In the genomic region with DNA sequence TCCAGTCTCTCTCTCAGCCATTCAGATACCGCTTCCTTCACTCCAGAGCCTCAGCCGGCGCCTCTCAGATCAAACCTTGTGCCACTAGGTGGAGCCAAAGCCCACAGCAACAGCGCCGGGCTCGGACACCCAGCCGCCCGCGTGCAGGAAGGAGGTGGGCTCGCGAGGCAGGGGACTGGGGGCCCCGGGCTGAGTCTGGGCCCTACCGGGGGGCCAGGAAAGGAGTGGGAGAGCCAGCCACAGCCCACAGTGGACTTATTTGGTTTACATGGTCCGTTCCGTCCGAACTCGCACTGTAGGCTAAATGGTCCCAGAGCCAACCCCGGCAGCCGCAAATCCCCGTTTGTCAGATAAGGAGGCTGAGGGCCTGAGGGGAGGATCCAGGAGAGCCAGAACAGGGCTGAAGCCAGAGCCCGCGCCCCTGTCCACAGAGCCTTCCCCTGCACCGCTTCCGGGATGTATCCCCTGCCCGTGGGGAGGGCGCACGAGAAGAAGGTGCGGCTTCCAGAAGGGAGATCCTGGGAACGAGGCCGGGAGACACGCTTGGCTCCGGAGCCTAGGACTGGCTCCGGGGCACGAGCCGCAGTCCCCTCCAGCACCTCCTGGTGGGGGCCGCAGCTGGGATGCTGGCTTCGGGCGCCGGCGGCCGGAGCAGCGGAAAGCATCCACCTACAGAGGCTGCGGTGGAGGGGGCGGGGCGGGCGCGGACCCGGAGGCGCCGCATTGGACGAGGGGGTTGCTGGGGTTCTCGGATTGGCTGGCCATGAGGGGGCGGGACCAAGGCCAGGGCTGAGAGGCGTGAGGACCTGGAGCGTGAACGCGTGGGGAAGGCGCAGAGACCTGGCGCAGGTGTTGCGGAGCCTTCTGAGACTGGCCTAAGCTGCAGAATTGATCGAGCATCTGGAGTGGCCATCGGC, we compare ENCODE assay signal across 8 cellular contexts. TPM values are rescaled to one million over a fixed set of nuclear protein-coding genes. Genes with fewer than 3 reads are reported as not detected.
DNase-seq lines count a peak whose midpoint lies in the region; ATAC-seq and TF ChIP-seq lines count a peak whose summit lies in the region.

No MANE protein-coding gene starts in this region.

- intact Hi-C loops in activated CD4-positive, alpha-beta T cell treated with anti-CD3 and anti-CD28 coated beads for 36 hours (cut with DNase I, micrococcal nuclease) = loop anchor here (1.0 to 5.0 kb wide), 16 partner anchors 59 to 827 kb away; a partner anchor contains a TSS
- intact Hi-C loops in colonic mucosa (cut with DNase I) = loop anchor here (2.0 to 10.0 kb wide), 3 partner anchors 63 to 391 kb away; no protein-coding TSS in a partner anchor

- POLR2A ChIA-PET in BJ (lab: Charles Lee) = no interaction called here
- POLR2A ChIA-PET in activated CD4-positive, alpha-beta T cell treated with anti-CD3 and anti-CD28 coated beads for 36 hours (lab: Charles Lee) = interaction anchor here (0.8 kb wide), 1 partner anchor 41 kb away, joined by 3 read pairs; no protein-coding TSS in a partner anchor

- H3K27me3 ChIP-seq in BJ (ENCODE audit: control insufficient read depth, insufficient read depth, low read length) (peaks cover 5% of the 10 kb centered on the region), colonic mucosa (no peaks in the 10 kb centered on the region)

- peak overlapping the region; percentile 14 to 74 for H3K9ac ChIP-seq in colonic mucosa (ENCODE audit: low read depth in 2 of 2, low read length in 2 of 2)

- ATAC-seq in GM19324 (IDR thresholded peaks at IDR 0.05; ENCODE audit: low FRiP score, unreplicated experiment) (peak; percentile 77), HG03457 (IDR thresholded peaks at IDR 0.05; ENCODE audit: unreplicated experiment) (peak; percentile 49), left lobe of liver (peak; percentile 94)
- peak; percentile 84 for ATAC-seq in activated CD4-positive, alpha-beta T cell treated with anti-CD3 and anti-CD28 coated beads for 36 hours

- H3K27me3 Mint-ChIP-seq in activated CD4-positive, alpha-beta T cell treated with anti-CD3 and anti-CD28 coated beads for 36 hours = peaks cover 7% of the 10 kb centered on the region

- H3K4me3 ChIP-seq in BJ (ENCODE audit: low read depth, low read length) = peak overlapping the region; percentile 69
- peak overlapping the region; percentile 55 for H3K4me3 ChIP-seq in colonic mucosa

- H3K27ac Mint-ChIP-seq in activated CD4-positive, alpha-beta T cell treated with anti-CD3 and anti-CD28 coated beads for 36 hours = no peak overlapping the region

- DNase-seq in BJ (ENCODE audit: low read depth) = no peak
- DNase-seq in NCI-H510A treated with DMSO at 0.1 percent for 48 hours (lab: John Stamatoyannopoulos, UW) = peak; percentile 75
- peak; percentile 97 for DNase-seq in activated CD4-positive, alpha-beta T cell treated with anti-CD3 and anti-CD28 coated beads for 36 hours
- peak; percentile 95 for DNase-seq in colonic mucosa
- peak; percentile 87 for DNase-seq in left lobe of liver (ENCODE audit: low spot score)
- peak; percentile 95 for DNase-seq in stimulated activated CD4-positive, alpha-beta T cell treated with anti-CD3 and anti-CD28 coated beads, Interleukin-1b, Interleukin-23, amount 100 ng/mL, for 48 hours

- peaks cover 31% of the 10 kb centered on the region for H3K4me1 Mint-ChIP-seq in activated CD4-positive, alpha-beta T cell treated with anti-CD3 and anti-CD28 coated beads for 36 hours

- no peaks in the 10 kb centered on the region for H3K4me1 ChIP-seq in colonic mucosa

- H3K9me3 Mint-ChIP-seq in activated CD4-positive, alpha-beta T cell treated with anti-CD3 and anti-CD28 coated beads for 36 hours (ENCODE audit: low read depth) = no peaks in the 10 kb centered on the region

- H3K27ac ChIP-seq in colonic mucosa = no peak overlapping the region

- H3K9me3 ChIP-seq in colonic mucosa = no peaks in the 10 kb centered on the region

- H3K36me3 ChIP-seq in BJ (ENCODE audit: control insufficient read depth, insufficient read depth, low read length) (no peaks in the 10 kb centered on the region), colonic mucosa (no peaks in the 10 kb centered on the region)

- peak overlapping the region; percentile 76 for H3K4me3 Mint-ChIP-seq in activated CD4-positive, alpha-beta T cell treated with anti-CD3 and anti-CD28 coated beads for 36 hours

- H3K36me3 Mint-ChIP-seq in activated CD4-positive, alpha-beta T cell treated with anti-CD3 and anti-CD28 coated beads for 36 hours (ENCODE audit: low read depth) = no peaks in the 10 kb centered on the region

- CTCF ChIA-PET in BJ (lab: Yijun Ruan, JAX) = interaction anchor here (0.6 to 26.7 kb wide), 32 partner anchors 8 to 576 kb away, joined by 3 to 622 read pairs (median 4); a partner anchor contains a TSS
- CTCF ChIA-PET in activated CD4-positive, alpha-beta T cell treated with anti-CD3 and anti-CD28 coated beads for 36 hours (lab: Charles Lee) = interaction anchor here (0.5 to 6.0 kb wide), 31 partner anchors 10 to 411 kb away, joined by 3 to 137 read pairs (median 4); a partner anchor contains a TSS

- TF ChIP-seq CTCF in BJ (IDR thresholded peaks at IDR 0.05; ENCODE audit: insufficient read depth, low read depth, low read length) = peak; percentile 88
- TF ChIP-seq CTCF in colonic mucosa (IDR thresholded peaks at IDR 0.05) = peak; percentile 87

RNA-seq across cellular contexts. Expression of a gene that starts 6.5 kb away (rescaled TPM):
- 0.63 and 0.70 TPM in 2 replicates for polyA plus RNA-seq in BJ (2011; rRNA removed)
- 0.33 and 0.46 TPM in 2 replicates for polyA minus RNA-seq in BJ (2011; rRNA and poly(A)+ RNA removed)
- total RNA-seq in activated CD4-positive, alpha-beta T cell treated with anti-CD3 and anti-CD28 coated beads for 36 hours = not detected
- 1 to 10 TPM in 1 of 2 donors, not detected in 1; 1.3 TPM for total RNA-seq in colonic mucosa
- total RNA-seq in left lobe of liver = 3.0 TPM

RNA-seq across cellular contexts. Expression of a gene that starts 59.8 kb away (rescaled TPM):
- 14.1 and 22.7 TPM in 2 replicates for polyA plus RNA-seq in BJ (2011; rRNA removed)
- polyA minus RNA-seq in BJ (2011; rRNA and poly(A)+ RNA removed) = 11.6 and 21.5 TPM in 2 replicates
- 10 to 100 TPM; 57.3 to 57.7 TPM for total RNA-seq in activated CD4-positive, alpha-beta T cell treated with anti-CD3 and anti-CD28 coated beads for 36 hours
- total RNA-seq in colonic mucosa (1 to 10 TPM; 1.8 to 2.0 TPM), left lobe of liver (0.53 TPM)

Comparison
In these comparisons a context has a peak if more than half of its experiments do, and no peak if none do; other contexts are left out.
1. RNA of a gene that starts 59.8 kb away (total RNA-seq): 57.3 to 57.7 TPM in activated CD4-positive, alpha-beta T cell treated with anti-CD3 and anti-CD28 coated beads for 36 hours; 1.8 to 2.0 TPM in colonic mucosa and 0.53 TPM in left lobe of liver (single experiment); every median in the first group is over 10 times any median in the second.
2. Peak in every context shown above with its lines, with median percentiles within 50 percentile points of each other: ATAC-seq.